ENCODE assay signal across 15 cellular contexts in the genomic region with DNA sequence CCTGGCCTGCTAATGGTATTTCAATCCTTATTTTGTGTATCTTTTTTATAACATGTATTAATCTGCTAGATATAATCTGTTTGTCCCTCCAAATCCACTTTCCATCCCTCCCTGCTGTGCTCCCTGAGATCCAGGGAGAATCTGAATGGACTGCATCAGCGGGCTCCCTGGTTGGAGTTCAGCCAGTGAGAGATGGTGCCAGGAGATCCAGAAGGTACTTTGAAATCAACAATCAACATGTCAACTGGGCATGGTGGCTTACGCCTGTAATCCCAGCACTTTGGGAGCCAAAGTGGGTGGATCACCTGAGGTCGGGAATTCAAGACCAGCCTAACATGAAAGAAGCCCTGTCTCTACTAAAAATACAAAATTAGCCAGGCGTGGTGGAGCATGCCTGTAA. TPM values are rescaled to one million over a fixed set of nuclear protein-coding genes. Genes with fewer than 3 reads are reported as not detected.
DNase-seq lines count a peak whose midpoint lies in the region; ATAC-seq and TF ChIP-seq lines count a peak whose summit lies in the region.
"Had no signal": no experiment of that assay in that cellular context is flagged by ENCODE, and none has a peak within 500 bp of the region (broad histone marks: within the 10 kb centered on the region; RNA-seq: fewer than 3 reads in every experiment).

No MANE protein-coding gene starts in this region.

- no peak overlapping the region for H2AFZ ChIP-seq in mammary epithelial cell (ENCODE audit: low read depth, low read length)
- H2AFZ ChIP-seq: GM23248 had no signal

- POLR2A ChIA-PET in MCF 10A (lab: Yijun Ruan, JAX), result no interaction called here

- no peak overlapping the region for H3K4me2 ChIP-seq in mammary epithelial cell (ENCODE audit: insufficient read depth, low read depth, low read length)

- no peaks in the 10 kb centered on the region for H3K9me3 ChIP-seq in mammary epithelial cell (replicated peaks; ENCODE audit: insufficient read depth, low read length)
- H3K9me3 ChIP-seq: BE2C, Caco-2, HAP-1 had no signal

- H3K27me3 Mint-ChIP-seq in MCF 10A (ENCODE audit: insufficient read depth, unreplicated experiment) (no peaks in the 10 kb centered on the region), endothelial cell (ENCODE audit: unreplicated experiment) (peaks cover 10% of the 10 kb centered on the region)
- H3K27me3 Mint-ChIP-seq in activated T-helper 17 cell treated with anti-CD3 and anti-CD28 coated beads, Interleukin-2, amount 50 U/mL, for 72 hours, result no peaks in the 10 kb centered on the region
- H3K27me3 Mint-ChIP-seq: CD4-positive, alpha-beta T cell had no signal

- H3K4me1 Mint-ChIP-seq in MCF 10A (ENCODE audit: insufficient read depth, unreplicated experiment) (peaks cover 31% of the 10 kb centered on the region), endothelial cell (ENCODE audit: unreplicated experiment) (peaks cover 33% of the 10 kb centered on the region)
- H3K4me1 Mint-ChIP-seq in activated T-helper 17 cell treated with anti-CD3 and anti-CD28 coated beads, Interleukin-2, amount 50 U/mL, for 72 hours, result peaks cover 41% of the 10 kb centered on the region

- H3K79me2 ChIP-seq in mammary epithelial cell (ENCODE audit: insufficient read depth, low read length), result peaks cover 23% of the 10 kb centered on the region

- no peaks in the 10 kb centered on the region for H4K20me1 ChIP-seq in mammary epithelial cell (ENCODE audit: insufficient read depth, low read length)

- ATAC-seq in activated T-helper 17 cell treated with anti-CD3 and anti-CD28 coated beads, Interleukin-2, amount 50 U/mL, for 72 hours (replicated peaks), result no peak

- no peak overlapping the region for H3K4me3 ChIP-seq in mammary epithelial cell (replicated peaks in 1 of 3; ENCODE audit: insufficient read depth in 1 of 3, low read depth in 2 of 3, low read length in 3 of 3)
- H3K4me3 ChIP-seq: GM23248, HAP-1 had no signal

- DNase-seq in MCF 10A (ENCODE audit: unreplicated experiment) (no peak), mammary epithelial cell (no peak), endothelial cell (ENCODE audit: low spot score) (no peak), NCI-H510A treated with DMSO at 0.1 percent for 48 hours (lab: John Stamatoyannopoulos, UW) (no peak), occipital lobe (lab: John Stamatoyannopoulos, UW) (no peak)
- DNase-seq: BE2C; Caco-2; CD4-positive, alpha-beta T cell; GDM1; GM23248; IMR-90 had no signal

- intact Hi-C loops in MCF 10A (cut with micrococcal nuclease), result no loop called here
- intact Hi-C loops in mammary epithelial cell (cut with micrococcal nuclease), result loop anchor here (10.0 kb wide), 1 partner anchor 581 kb away; no protein-coding TSS in a partner anchor

- TF ChIP-seq CTCF in MCF 10A (IDR thresholded peaks at IDR 0.05; ENCODE audit: unreplicated experiment) (no peak), mammary epithelial cell (conservative IDR thresholded peaks at IDR 0.05 in 1 of 2, IDR thresholded peaks at IDR 0.05 in 1 of 2; ENCODE audit: extremely low read depth in 1 of 2, insufficient read depth in 1 of 2, low read depth in 1 of 2, low read length in 2 of 2) (no peak), endothelial cell (IDR thresholded peaks at IDR 0.05; ENCODE audit: unreplicated experiment) (no peak)

- H3K4me1 ChIP-seq in mammary epithelial cell (ENCODE audit: insufficient read depth, low read length), result peaks cover 11% of the 10 kb centered on the region

- H3K36me3 ChIP-seq in mammary epithelial cell (ENCODE audit: insufficient read depth, low read length), result peaks cover 3% of the 10 kb centered on the region

- H3K4me3 Mint-ChIP-seq in MCF 10A (ENCODE audit: unreplicated experiment), result no peak overlapping the region
- H3K4me3 Mint-ChIP-seq in activated T-helper 17 cell treated with anti-CD3 and anti-CD28 coated beads, Interleukin-2, amount 50 U/mL, for 72 hours, result no peak overlapping the region
- peak overlapping the region; percentile 65 for H3K4me3 Mint-ChIP-seq in endothelial cell (ENCODE audit: unreplicated experiment)

- no peak overlapping the region for H3K9ac ChIP-seq in mammary epithelial cell (ENCODE audit: insufficient read depth, low read length)
- H3K9ac ChIP-seq: GM23248 had no signal

- BruUV-seq in MCF 10A (replicated peaks; lab: Mats Ljungman, UMichigan) (no TSS peak), mammary epithelial cell (replicated peaks; lab: Mats Ljungman, UMichigan) (no TSS peak)

- H3K36me3 Mint-ChIP-seq in MCF 10A (ENCODE audit: insufficient read depth, unreplicated experiment) (peaks cover 78% of the 10 kb centered on the region), endothelial cell (ENCODE audit: low read depth, unreplicated experiment) (peaks cover 35% of the 10 kb centered on the region)
- H3K36me3 Mint-ChIP-seq in activated T-helper 17 cell treated with anti-CD3 and anti-CD28 coated beads, Interleukin-2, amount 50 U/mL, for 72 hours (ENCODE audit: low read depth), result peaks cover 95% of the 10 kb centered on the region

- in situ Hi-C loops in mammary epithelial cell (cut with MboI; ENCODE audit: low sequenced_read_pairs in 2 of 2), result no loop called here

- peak overlapping the region; percentile 1 for H3K27ac Mint-ChIP-seq in MCF 10A (ENCODE audit: low read depth, unreplicated experiment)
- H3K27ac Mint-ChIP-seq in activated T-helper 17 cell treated with anti-CD3 and anti-CD28 coated beads, Interleukin-2, amount 50 U/mL, for 72 hours, result peak overlapping the region; percentile 32
- no peak overlapping the region for H3K27ac Mint-ChIP-seq in endothelial cell (ENCODE audit: unreplicated experiment)
- H3K27ac Mint-ChIP-seq: CD4-positive, alpha-beta T cell had no signal

- CTCF ChIA-PET in MCF 10A (lab: Yijun Ruan, JAX), result interaction anchor here (0.6 kb wide), 1 partner anchor 453 kb away, joined by 3 read pairs; no protein-coding TSS in a partner anchor
- CTCF ChIA-PET in mammary epithelial cell (lab: Charles Lee; ENCODE audit: low non-redundant PET), result no interaction called here

- H3K27ac ChIP-seq in mammary epithelial cell (ENCODE audit: insufficient read depth, low read depth, low read length), result no peak overlapping the region
- H3K27ac ChIP-seq: GM23248, HL-60 had no signal

- dilution Hi-C loops in mammary epithelial cell (cut with HindIII; ENCODE audit: low sequenced_read_pairs), result no loop called here

- H3K27me3 ChIP-seq in mammary epithelial cell (ENCODE audit: insufficient read depth, low read length), result no peaks in the 10 kb centered on the region
- H3K27me3 ChIP-seq: BE2C had no signal

- 57% methylated on average over 4 of the region's 4 CpGs for WGBS in mammary epithelial cell (ENCODE audit: low coverage, missing lambda C conversion rate)

- H3K9me3 Mint-ChIP-seq in MCF 10A (ENCODE audit: unreplicated experiment) (no peaks in the 10 kb centered on the region), endothelial cell (ENCODE audit: unreplicated experiment) (no peaks in the 10 kb centered on the region)
- H3K9me3 Mint-ChIP-seq in activated T-helper 17 cell treated with anti-CD3 and anti-CD28 coated beads, Interleukin-2, amount 50 U/mL, for 72 hours, result no peaks in the 10 kb centered on the region
- H3K9me3 Mint-ChIP-seq: CD4-positive, alpha-beta T cell had no signal

RNA-seq across cellular contexts. Expression of gene ATF6B, which starts 4.4 kb away (rescaled TPM):
- 65.6 and 86.5 TPM in 2 replicates for total RNA-seq in MCF 10A (2022)
- 10 to 100 TPM; 20.3 to 69.0 TPM for total RNA-seq in mammary epithelial cell
- polyA plus RNA-seq in mammary epithelial cell, result 41.5 TPM
- 97.4 TPM for polyA minus RNA-seq in mammary epithelial cell
- 10 to 100 TPM; 73.4 to 99.9 TPM for total RNA-seq in activated T-helper 17 cell treated with anti-CD3 and anti-CD28 coated beads, Interleukin-2, amount 50 U/mL, for 72 hours
- 72.9 TPM for total RNA-seq in endothelial cell (ENCODE audit: unreplicated experiment)
- total RNA-seq in occipital lobe, result 15.4 TPM

RNA-seq across cellular contexts. Expression of gene FKBPL, which starts 6.4 kb away (rescaled TPM):
- total RNA-seq in MCF 10A (2022) (4.8 and 5.8 TPM in 2 replicates), mammary epithelial cell (1 to 10 TPM; 4.7 to 5.7 TPM), endothelial cell (ENCODE audit: unreplicated experiment) (5.2 TPM), occipital lobe (3.3 TPM)
- polyA plus RNA-seq in mammary epithelial cell, result 5.6 TPM
- polyA minus RNA-seq in mammary epithelial cell, result 1.2 TPM
- 1 to 10 TPM; 7.4 to 9.3 TPM for total RNA-seq in activated T-helper 17 cell treated with anti-CD3 and anti-CD28 coated beads, Interleukin-2, amount 50 U/mL, for 72 hours

RNA-seq across cellular contexts. Expression of gene TNXB, which starts 14.5 kb away (rescaled TPM):
- total RNA-seq in MCF 10A (2022) (3.0 and 4.3 TPM in 2 replicates), mammary epithelial cell (under 1 TPM; 0.17 to 0.82 TPM), endothelial cell (ENCODE audit: unreplicated experiment) (7.5 TPM), occipital lobe (2.5 TPM)
- polyA plus RNA-seq in mammary epithelial cell, result 0.16 TPM
- not detected for polyA minus RNA-seq in mammary epithelial cell
- total RNA-seq in activated T-helper 17 cell treated with anti-CD3 and anti-CD28 coated beads, Interleukin-2, amount 50 U/mL, for 72 hours, result 10 to 100 TPM in 1 of 2 donors, 1 to 10 TPM in 1; 7.2 to 26.8 TPM
- total RNA-seq: IMR-90 had no signal

RNA-seq across cellular contexts. Expression of gene PRRT1, which starts 28.1 kb away (rescaled TPM):
- 0.17 and 0.19 TPM in 2 replicates for total RNA-seq in MCF 10A (2022)
- 1 to 10 TPM in 1 of 2 donors, under 1 TPM in 1; 0.17 to 1.4 TPM for total RNA-seq in mammary epithelial cell
- polyA plus RNA-seq in mammary epithelial cell, result 0.16 TPM
- not detected for polyA minus RNA-seq in mammary epithelial cell
- total RNA-seq in activated T-helper 17 cell treated with anti-CD3 and anti-CD28 coated beads, Interleukin-2, amount 50 U/mL, for 72 hours, result under 1 TPM; 0.17 to 0.29 TPM
- 2.1 TPM for total RNA-seq in endothelial cell (ENCODE audit: unreplicated experiment)
- 0.78 TPM for total RNA-seq in occipital lobe
- total RNA-seq: A172, IMR-90 had no signal

RNA-seq across cellular contexts. Expression of gene PPT2, which starts 30.3 kb away (rescaled TPM):
- 3.7 and 5.4 TPM in 2 replicates for total RNA-seq in MCF 10A (2022)
- 10 to 100 TPM; 10.0 to 15.6 TPM for total RNA-seq in mammary epithelial cell
- 13.5 TPM for polyA plus RNA-seq in mammary epithelial cell
- 14.8 TPM for polyA minus RNA-seq in mammary epithelial cell
- total RNA-seq in activated T-helper 17 cell treated with anti-CD3 and anti-CD28 coated beads, Interleukin-2, amount 50 U/mL, for 72 hours, result 10 to 100 TPM; 10.5 to 18.0 TPM
- 44.4 TPM for total RNA-seq in endothelial cell (ENCODE audit: unreplicated experiment)
- 15.1 TPM for total RNA-seq in occipital lobe
